ENCODE assay signal across 8 cellular contexts in the genomic region with DNA sequence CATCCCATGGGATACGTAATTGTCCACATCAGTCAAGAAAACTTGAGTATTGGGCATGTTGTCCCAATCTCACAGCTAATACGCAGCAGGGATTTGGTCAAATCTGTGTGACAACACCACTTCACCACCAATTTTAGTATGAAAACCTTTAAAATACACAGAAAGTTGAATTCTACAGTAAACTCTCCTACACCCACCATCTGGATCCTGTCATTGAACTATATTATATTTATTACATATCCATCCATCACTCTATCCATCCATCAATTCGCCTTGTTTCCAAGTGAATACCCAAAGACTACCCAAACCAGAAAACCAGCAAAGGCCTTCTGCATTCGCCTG. TPM values are rescaled to one million over a fixed set of nuclear protein-coding genes. Genes with fewer than 3 reads are reported as not detected.
DNase-seq lines count a peak whose midpoint lies in the region; ATAC-seq and TF ChIP-seq lines count a peak whose summit lies in the region.

No MANE protein-coding gene starts in this region.

- H3K9ac ChIP-seq in IMR-90 (ENCODE audit: low read depth, low read length), result peak overlapping the region; percentile 38; the same call in 1 of the 2 replicates

- no peaks in the 10 kb centered on the region for H3K27me3 ChIP-seq in IMR-90 (ENCODE audit: control insufficient read depth, insufficient read depth, low read length)

- H3K9me1 ChIP-seq in IMR-90 (ENCODE audit: insufficient read depth, low read length), result peaks cover 6% of the 10 kb centered on the region; the same call in 1 of the 2 replicates

- no TSS peak for BruUV-seq in IMR-90 (replicated peaks; lab: Mats Ljungman, UMichigan)

- CTCF ChIA-PET in IMR-90 (lab: Yijun Ruan, JAX), result no interaction called here

- H3K27ac Mint-ChIP-seq in naive thymus-derived CD8-positive, alpha-beta T cell, result peak overlapping the region; percentile 96 to 99 (median 98)

- H3K4me1 ChIP-seq in IMR-90 (ENCODE audit: control insufficient read depth, insufficient read depth, low read length), result peaks cover 4% of the 10 kb centered on the region

- POLR2A ChIA-PET in IMR-90 (lab: Charles Lee; ENCODE audit: unreplicated experiment), result no interaction called here
- POLR2A ChIA-PET in naive thymus-derived CD8-positive, alpha-beta T cell (lab: Charles Lee), result interaction anchor here (1.0 to 2.2 kb wide), 4 partner anchors 16 to 66 kb away, joined by 3 to 20 read pairs (median 5); partner anchors contain the start of genes PJVK and PRKRA

- H3K4me3 Mint-ChIP-seq in naive thymus-derived CD8-positive, alpha-beta T cell, result peak overlapping the region; percentile 92 to 99 (median 98)

- no peaks in the 10 kb centered on the region for H3K9me3 Mint-ChIP-seq in naive thymus-derived CD8-positive, alpha-beta T cell

- DNase-seq in AG09309 (ENCODE audit: low read depth) (no peak), IMR-90 (no peak), caudate nucleus (lab: John Stamatoyannopoulos, UW) (no peak), cerebellar nuclear complex (lab: John Stamatoyannopoulos, UW) (no peak)
- DNase-seq in naive thymus-derived CD8-positive, alpha-beta T cell, result no peak

- peak overlapping the region; percentile 84 for H4K5ac ChIP-seq in IMR-90 (ENCODE audit: low read depth, low read length)

- no peak overlapping the region for H2AK9ac ChIP-seq in IMR-90 (replicated peaks; ENCODE audit: low read depth, low read length, poor library complexity)

- H4K20me1 ChIP-seq in IMR-90 (ENCODE audit: insufficient read depth, low read length), result peaks cover 21% of the 10 kb centered on the region

- no peak overlapping the region for H3K14ac ChIP-seq in IMR-90 (replicated peaks; ENCODE audit: low read depth, low read length)

- in situ Hi-C loops in IMR-90 (cut with MboI; ENCODE audit: low sequenced_read_pairs), result no loop called here

- peak overlapping the region; percentile 50 for H3K4me3 ChIP-seq in AG09309 (ENCODE audit: control insufficient read depth, low read depth, low read length)
- H3K4me3 ChIP-seq in IMR-90 (ENCODE audit: insufficient read depth, low read depth, low read length), result peak overlapping the region; percentile 83; the same call in 1 of the 2 replicates

- TF ChIP-seq RAD21 in IMR-90 (IDR thresholded peaks at IDR 0.05; ENCODE audit: low read length), result no peak

- H3K4me2 ChIP-seq in IMR-90 (ENCODE audit: low read depth, low read length), result peak overlapping the region; percentile 85

- H3K36me3 Mint-ChIP-seq in naive thymus-derived CD8-positive, alpha-beta T cell, result no peaks in the 10 kb centered on the region

- H3K36me3 ChIP-seq in IMR-90 (ENCODE audit: control insufficient read depth, insufficient read depth, low read length), result no peaks in the 10 kb centered on the region

- TF ChIP-seq CTCF in AG09309 (IDR thresholded peaks at IDR 0.05; ENCODE audit: control insufficient read depth, insufficient read depth, low read depth, low read length, missing control alignments), result no peak
- TF ChIP-seq CTCF in IMR-90 (conservative IDR thresholded peaks at IDR 0.05; ENCODE audit: low read depth, low read length), result no peak

- H3K27me3 Mint-ChIP-seq in naive thymus-derived CD8-positive, alpha-beta T cell, result no peaks in the 10 kb centered on the region

- H4K8ac ChIP-seq in IMR-90 (ENCODE audit: low read depth in 2 of 2, low read length in 2 of 2), result peak overlapping the region; percentile 92 to 98

- H3K23ac ChIP-seq in IMR-90 (ENCODE audit: low read depth, low read length), result no peak overlapping the region

- H3K79me1 ChIP-seq in IMR-90 (ENCODE audit: low read depth in 1 of 2, low read length in 2 of 2), result peaks cover 13 to 39% of the 10 kb centered on the region in 2 experiments

- H3K56ac ChIP-seq in IMR-90 (ENCODE audit: extremely low read depth, insufficient read depth, low read length), result no peak overlapping the region

- H4K91ac ChIP-seq in IMR-90 (ENCODE audit: insufficient read depth, low read depth, low read length), result no peak overlapping the region

- 40% methylated on average over 1 of the region's 4 CpGs; no CpG with 5 or more reads in 1 of the 2 experiments for WGBS in IMR-90 (ENCODE audit: extremely low coverage in 2 of 2, insufficient read length in 1 of 2), 2 experiments

- no peak overlapping the region for H2BK5ac ChIP-seq in IMR-90 (ENCODE audit: low read depth, low read length, poor library complexity, severe bottlenecking)

- dilution Hi-C loops in IMR-90 (cut with HindIII; ENCODE audit: low sequenced_read_pairs, unreplicated experiment), result no loop called here

- H3K27ac ChIP-seq in IMR-90 (ENCODE audit: insufficient read depth, low read length), result peak overlapping the region; percentile 91; the same call in 1 of the 2 replicates
- H3K27ac ChIP-seq in caudate nucleus (ENCODE audit: low read depth, low read length), result peak overlapping the region; percentile 99

- peak overlapping the region; percentile 22; the same call in 1 of the 2 replicates for H3K4ac ChIP-seq in IMR-90 (ENCODE audit: low read depth, low read length)

- H2AK5ac ChIP-seq in IMR-90 (ENCODE audit: low read depth, low read length), result no peak overlapping the region

- no peak overlapping the region for H2BK15ac ChIP-seq in IMR-90 (ENCODE audit: low read depth, low read length)

- H3K4me1 Mint-ChIP-seq in naive thymus-derived CD8-positive, alpha-beta T cell, result peaks cover 20 to 54% (median 47%) of the 10 kb centered on the region in 4 donors

- intact Hi-C loops in IMR-90 (cut with micrococcal nuclease), result no loop called here

- H2BK120ac ChIP-seq in IMR-90 (ENCODE audit: low read depth, low read length), result no peak overlapping the region

- ATAC-seq in IMR-90 (ENCODE audit: low read depth) (no peak), GM18861 (IDR thresholded peaks at IDR 0.05; ENCODE audit: unreplicated experiment) (no peak), GM21447 (IDR thresholded peaks at IDR 0.05; ENCODE audit: unreplicated experiment) (no peak), GM19463 (IDR thresholded peaks at IDR 0.05; ENCODE audit: unreplicated experiment) (no peak)
- ATAC-seq in naive thymus-derived CD8-positive, alpha-beta T cell, result no peak

- peak overlapping the region; percentile 92 for H2AFZ ChIP-seq in IMR-90 (replicated peaks; ENCODE audit: low read length, poor library complexity)

- H3K18ac ChIP-seq in IMR-90 (ENCODE audit: low read depth, low read length), result no peak overlapping the region

- H3K9me3 ChIP-seq in IMR-90 (ENCODE audit: control insufficient read depth, insufficient read depth, low read length), result no peaks in the 10 kb centered on the region

- H2BK20ac ChIP-seq in IMR-90 (ENCODE audit: low read depth, low read length), result no peak overlapping the region

- TF ChIP-seq POLR2A in IMR-90 (IDR thresholded peaks at IDR 0.05; ENCODE audit: low read depth, low read length), result no peak

TF ChIP-seq in IMR-90, 13 proteins besides CTCF, POLR2A, EP300 and RAD21 (continues in another document):
- TF ChIP-seq FOS (IDR thresholded peaks at IDR 0.05; ENCODE audit: low read depth, low read length), result no peak
- no peak for TF ChIP-seq MAFK (IDR thresholded peaks at IDR 0.05; ENCODE audit: low read depth, low read length)
- no peak for TF ChIP-seq ELK1 (IDR thresholded peaks at IDR 0.05; ENCODE audit: borderline replicate concordance, low read depth, low read length)
- no peak for TF ChIP-seq RCOR1 (IDR thresholded peaks at IDR 0.05; ENCODE audit: insufficient replicate concordance, low read length)
- TF ChIP-seq, protein P1, sequence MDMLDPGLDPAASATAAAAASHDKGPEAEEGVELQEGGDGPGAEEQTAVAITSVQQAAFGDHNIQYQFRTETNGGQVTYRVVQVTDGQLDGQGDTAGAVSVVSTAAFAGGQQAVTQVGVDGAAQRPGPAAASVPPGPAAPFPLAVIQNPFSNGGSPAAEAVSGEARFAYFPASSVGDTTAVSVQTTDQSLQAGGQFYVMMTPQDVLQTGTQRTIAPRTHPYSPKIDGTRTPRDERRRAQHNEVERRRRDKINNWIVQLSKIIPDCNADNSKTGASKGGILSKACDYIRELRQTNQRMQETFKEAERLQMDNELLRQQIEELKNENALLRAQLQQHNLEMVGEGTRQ (IDR thresholded peaks at IDR 0.05; ENCODE audit: low read depth, low read length), result no peak
- no peak for TF ChIP-seq CHD1 (IDR thresholded peaks at IDR 0.05; ENCODE audit: low read depth, low read length)

RNA-seq across cellular contexts. Expression of gene FKBP7, which starts 0.8 kb away (rescaled TPM):
- total RNA-seq in IMR-90 (2012; rRNA removed), result 32.6 and 36.9 TPM in 2 replicates
- polyA plus RNA-seq in IMR-90 (2012; rRNA removed), result 51.0 and 53.3 TPM in 2 replicates
- 8.0 and 13.7 TPM in 2 replicates for polyA plus RNA-seq in IMR-90 (2012; cell fraction: cytosol; rRNA removed)
- 1.3 and 11.6 TPM in 2 replicates for polyA plus RNA-seq in IMR-90 (2012; cell fraction: nucleus; rRNA removed; ENCODE audit: low replicate concordance)
- 1 to 10 TPM; 1.5 to 2.4 TPM for total RNA-seq in naive thymus-derived CD8-positive, alpha-beta T cell
- 1 to 10 TPM; 2.9 to 7.0 (median 3.9) TPM for polyA plus RNA-seq in naive thymus-derived CD8-positive, alpha-beta T cell

RNA-seq across cellular contexts. Expression of gene PLEKHA3, which starts 1.0 kb away (rescaled TPM):
- total RNA-seq in IMR-90 (2012; rRNA removed), result 3.9 and 5.0 TPM in 2 replicates
- 5.5 and 9.6 TPM in 2 replicates for polyA plus RNA-seq in IMR-90 (2012; rRNA removed)
- 0.99 and 1.9 TPM in 2 replicates for polyA plus RNA-seq in IMR-90 (2012; cell fraction: cytosol; rRNA removed)
- 0.47 and 3.1 TPM in 2 replicates for polyA plus RNA-seq in IMR-90 (2012; cell fraction: nucleus; rRNA removed; ENCODE audit: low replicate concordance)
- total RNA-seq in naive thymus-derived CD8-positive, alpha-beta T cell, result 10 to 100 TPM; 39.5 to 40.6 TPM
- 10 to 100 TPM; 18.4 to 24.6 (median 24.4) TPM for polyA plus RNA-seq in naive thymus-derived CD8-positive, alpha-beta T cell

RNA-seq across cellular contexts. Expression of gene PJVK, which starts 28.1 kb away (rescaled TPM):
- total RNA-seq in IMR-90 (2012; rRNA removed), result 0.28 and 0.72 TPM in 2 replicates
- 1.9 and 2.4 TPM in 2 replicates for polyA plus RNA-seq in IMR-90 (2012; rRNA removed)
- 0.04 and 0.09 TPM in 2 replicates for polyA plus RNA-seq in IMR-90 (2012; cell fraction: cytosol; rRNA removed)
- 2.8 and 24.7 TPM in 2 replicates for polyA plus RNA-seq in IMR-90 (2012; cell fraction: nucleus; rRNA removed; ENCODE audit: low replicate concordance)
- 1 to 10 TPM; 4.2 to 4.5 TPM for total RNA-seq in naive thymus-derived CD8-positive, alpha-beta T cell
- polyA plus RNA-seq in naive thymus-derived CD8-positive, alpha-beta T cell, result 1 to 10 TPM in 1 of 3 donors, under 1 TPM in 2; 0.38 to 1.6 (median 0.44) TPM

RNA-seq across cellular contexts. Expression of gene PRKRA, which starts 28.3 kb away (rescaled TPM):
- 53.6 and 55.5 TPM in 2 replicates for total RNA-seq in IMR-90 (2012; rRNA removed)
- polyA plus RNA-seq in IMR-90 (2012; rRNA removed), result 39.5 and 41.7 TPM in 2 replicates
- 9.7 and 29.0 TPM in 2 replicates for polyA plus RNA-seq in IMR-90 (2012; cell fraction: cytosol; rRNA removed)
- polyA plus RNA-seq in IMR-90 (2012; cell fraction: nucleus; rRNA removed; ENCODE audit: low replicate concordance), result 29.1 and 41.4 TPM in 2 replicates
- 10 to 100 TPM; 66.1 to 74.8 TPM for total RNA-seq in naive thymus-derived CD8-positive, alpha-beta T cell
- 10 to 100 TPM; 57.4 to 66.5 (median 61.6) TPM for polyA plus RNA-seq in naive thymus-derived CD8-positive, alpha-beta T cell
